Comparison of ENCODE assay signal across 8 cellular contexts in genomic region chr7:140231779-140232491, GRCh38. TPM values are rescaled to one million over a fixed set of nuclear protein-coding genes. Genes with fewer than 3 reads are reported as not detected.
DNase-seq lines count a peak whose midpoint lies in the region; TF ChIP-seq lines count a peak whose summit lies in the region.

No MANE protein-coding gene starts in this region.

- DNase-seq in CD1c-positive myeloid dendritic cell (ENCODE audit: extremely low spot score): peak; percentile 73
- peak; percentile 23 for DNase-seq in NCI-H146 (lab: John Stamatoyannopoulos, UW)
- DNase-seq in colonic mucosa: peak; percentile 77
- DNase-seq in retina: no peak
- no peak for DNase-seq in NCI-H1417 treated with DMSO at 0.1 percent for 48 hours (lab: John Stamatoyannopoulos, UW)
- no peak for DNase-seq in dedifferentiated amniotic fluid mesenchymal stem cell (ENCODE audit: extremely low spot score)
- no peak for DNase-seq in kidney glomerular epithelial cell (lab: John Stamatoyannopoulos, UW)

- H3K27ac Mint-ChIP-seq in nephron: peak overlapping the region in 1 of 3 experiments; percentile 27

- H3K4me1 ChIP-seq in colonic mucosa: peaks cover 20% of the 10 kb centered on the region

- H3K36me3 ChIP-seq in colonic mucosa: no peaks in the 10 kb centered on the region

- H3K27me3 ChIP-seq in colonic mucosa: no peaks in the 10 kb centered on the region

- intact Hi-C loops in colonic mucosa (cut with DNase I): no loop called here

- peak overlapping the region; percentile 52 for H3K4me3 ChIP-seq in colonic mucosa

- H3K27ac ChIP-seq in colonic mucosa: peak overlapping the region; percentile 95

- no peaks in the 10 kb centered on the region for H3K9me3 ChIP-seq in colonic mucosa

- H3K36me3 Mint-ChIP-seq in nephron (ENCODE audit: low read depth): no peaks in the 10 kb centered on the region

- no peaks in the 10 kb centered on the region for H3K9me3 Mint-ChIP-seq in nephron

- H3K4me1 Mint-ChIP-seq in nephron: peaks cover 18% of the 10 kb centered on the region

- H3K9ac ChIP-seq in colonic mucosa (ENCODE audit: low read depth in 2 of 2, low read length in 2 of 2): peak overlapping the region; percentile 75 to 94

- peak overlapping the region; percentile 84 to 87 (median 86) for H3K4me3 Mint-ChIP-seq in nephron

- TF ChIP-seq CTCF in colonic mucosa (IDR thresholded peaks at IDR 0.05) (no peak), nephron (IDR thresholded peaks at IDR 0.05; ENCODE audit: unreplicated experiment in 3 of 3) (no peak)

- peaks cover 58% of the 10 kb centered on the region for H3K27me3 Mint-ChIP-seq in nephron (ENCODE audit: low read depth)

RNA-seq across cellular contexts. Expression of gene KDM7A, which starts 55.2 kb away (rescaled TPM):
- total RNA-seq in colonic mucosa: 10 to 100 TPM; 14.7 to 37.5 TPM

Comparison
In these comparisons a context has a peak if more than half of its experiments do, and no peak if none do; other contexts are left out.
1. DNase-seq: peak in CD1c-positive myeloid dendritic cell (single experiment), NCI-H146 (single experiment) and colonic mucosa (single experiment); none in retina (single experiment), NCI-H1417 treated with DMSO at 0.1 percent for 48 hours (single experiment), dedifferentiated amniotic fluid mesenchymal stem cell (single experiment) and kidney glomerular epithelial cell (single experiment).